In genomic region chr1:230169454-230170152, GRCh38 we compare ENCODE assay signal across 8 cellular contexts.
DNase-seq lines count a peak whose midpoint lies in the region; ATAC-seq and TF ChIP-seq lines count a peak whose summit lies in the region.

No MANE protein-coding gene starts in this region.

- H3K27ac Mint-ChIP-seq in stimulated activated naive CD8-positive, alpha-beta T cell treated with anti-CD3 and anti-CD28 coated beads, Interleukin-15, Interleukin-2, amounts not matched to agents 100 ng/mL and 50 ng/mL, for 24 hours, result peak overlapping the region; percentile 82
- peak overlapping the region; percentile 50 for H3K27ac Mint-ChIP-seq in activated CD8-positive, alpha-beta T cell treated with anti-CD3 and anti-CD28 coated beads for 36 hours

- no peaks in the 10 kb centered on the region for H3K9me3 Mint-ChIP-seq in stimulated activated naive CD8-positive, alpha-beta T cell treated with anti-CD3 and anti-CD28 coated beads, Interleukin-15, Interleukin-2, amounts not matched to agents 100 ng/mL and 50 ng/mL, for 24 hours
- no peaks in the 10 kb centered on the region for H3K9me3 Mint-ChIP-seq in activated CD8-positive, alpha-beta T cell treated with anti-CD3 and anti-CD28 coated beads for 36 hours

- H3K36me3 Mint-ChIP-seq in stimulated activated naive CD8-positive, alpha-beta T cell treated with anti-CD3 and anti-CD28 coated beads, Interleukin-15, Interleukin-2, amounts not matched to agents 100 ng/mL and 50 ng/mL, for 24 hours (ENCODE audit: low read depth), result peaks cover 15% of the 10 kb centered on the region
- peaks cover 1% of the 10 kb centered on the region for H3K36me3 Mint-ChIP-seq in activated CD8-positive, alpha-beta T cell treated with anti-CD3 and anti-CD28 coated beads for 36 hours (ENCODE audit: low read depth)

- H3K4me1 ChIP-seq in left lung (peaks cover 5 to 22% of the 10 kb centered on the region in 2 donors), prostate gland (replicated peaks) (no peaks in the 10 kb centered on the region)

- H3K9me3 ChIP-seq in left lung (no peaks in the 10 kb centered on the region), prostate gland (no peaks in the 10 kb centered on the region)

- ATAC-seq in stimulated activated naive CD8-positive, alpha-beta T cell treated with anti-CD3 and anti-CD28 coated beads, Interleukin-15, Interleukin-2, amounts not matched to agents 100 U/mL and 50 U/mL, for 24 hours, result no peak
- no peak for ATAC-seq in activated CD8-positive, alpha-beta T cell treated with anti-CD3 and anti-CD28 coated beads for 36 hours
- ATAC-seq in left lung, result peak; percentile 40

- no peak for TF ChIP-seq CTCF in activated CD8-positive, alpha-beta T cell treated with anti-CD3 and anti-CD28 coated beads for 36 hours (IDR thresholded peaks at IDR 0.05)
- TF ChIP-seq CTCF in left lung (IDR thresholded peaks at IDR 0.05) (no peak), prostate gland (IDR thresholded peaks at IDR 0.05) (no peak)

- no peak for TF ChIP-seq POLR2A in prostate gland (IDR thresholded peaks at IDR 0.05)

- no peak for DNase-seq in stimulated activated naive CD8-positive, alpha-beta T cell treated with anti-CD3 and anti-CD28 coated beads, Interleukin-15, Interleukin-2, amounts not matched to agents 100 U/mL and 50 U/mL, for 24 hours
- DNase-seq in activated CD8-positive, alpha-beta T cell treated with anti-CD3 and anti-CD28 coated beads for 36 hours, result no peak
- no peak for DNase-seq in left lung
- DNase-seq in NCI-H524 (lab: John Stamatoyannopoulos, UW), result no peak
- DNase-seq in prostate gland (ENCODE audit: low spot score), result no peak
- no peak for DNase-seq in NCI-H82 (lab: John Stamatoyannopoulos, UW)
- no peak for DNase-seq in NCI-H2227 (lab: John Stamatoyannopoulos, UW; ENCODE audit: unreplicated experiment)

- no peak overlapping the region for H3K4me3 ChIP-seq in left lung
- no peak overlapping the region for H3K4me3 ChIP-seq in prostate gland

- 77% methylated on average over 8 of the region's 8 CpGs for WGBS in prostate gland

- POLR2A ChIA-PET in activated CD8-positive, alpha-beta T cell treated with anti-CD3 and anti-CD28 coated beads for 36 hours (lab: Charles Lee), result interaction anchor here (0.6 kb wide), 1 partner anchor 52 kb away, joined by 3 read pairs; no protein-coding TSS in a partner anchor

- no peak overlapping the region for H3K27ac ChIP-seq in left lung
- peak overlapping the region in 1 of 2 donors; percentile 24 for H3K27ac ChIP-seq in prostate gland

- no peaks in the 10 kb centered on the region for H3K27me3 Mint-ChIP-seq in stimulated activated naive CD8-positive, alpha-beta T cell treated with anti-CD3 and anti-CD28 coated beads, Interleukin-15, Interleukin-2, amounts not matched to agents 100 ng/mL and 50 ng/mL, for 24 hours
- H3K27me3 Mint-ChIP-seq in activated CD8-positive, alpha-beta T cell treated with anti-CD3 and anti-CD28 coated beads for 36 hours, result no peaks in the 10 kb centered on the region

- H3K36me3 ChIP-seq in left lung (no peaks in the 10 kb centered on the region), prostate gland (no peaks in the 10 kb centered on the region)

- peak overlapping the region; percentile 43 for H3K4me3 Mint-ChIP-seq in stimulated activated naive CD8-positive, alpha-beta T cell treated with anti-CD3 and anti-CD28 coated beads, Interleukin-15, Interleukin-2, amounts not matched to agents 100 ng/mL and 50 ng/mL, for 24 hours
- peak overlapping the region; percentile 3 for H3K4me3 Mint-ChIP-seq in activated CD8-positive, alpha-beta T cell treated with anti-CD3 and anti-CD28 coated beads for 36 hours

- intact Hi-C loops in activated CD8-positive, alpha-beta T cell treated with anti-CD3 and anti-CD28 coated beads for 36 hours (cut with micrococcal nuclease), result no loop called here
- intact Hi-C loops in left lung (cut with DNase I), result no loop called here
- intact Hi-C loops in prostate gland (cut with DNase I), result no loop called here

- H3K27me3 ChIP-seq in left lung (no peaks in the 10 kb centered on the region), prostate gland (replicated peaks; ENCODE audit: insufficient read depth) (no peaks in the 10 kb centered on the region)

- H3K4me1 Mint-ChIP-seq in stimulated activated naive CD8-positive, alpha-beta T cell treated with anti-CD3 and anti-CD28 coated beads, Interleukin-15, Interleukin-2, amounts not matched to agents 100 ng/mL and 50 ng/mL, for 24 hours (ENCODE audit: low read depth), result peaks cover 70% of the 10 kb centered on the region
- peaks cover 50% of the 10 kb centered on the region for H3K4me1 Mint-ChIP-seq in activated CD8-positive, alpha-beta T cell treated with anti-CD3 and anti-CD28 coated beads for 36 hours (ENCODE audit: low read depth)

- CTCF ChIA-PET in activated CD8-positive, alpha-beta T cell treated with anti-CD3 and anti-CD28 coated beads for 36 hours (lab: Charles Lee), result interaction anchor here (1.0 kb wide), 1 partner anchor 39 kb away, joined by 3 read pairs; no protein-coding TSS in a partner anchor
